Comparison of ENCODE assay signal across 8 cellular contexts in genomic region chr6:11042750-11043551, GRCh38. TPM values are rescaled to one million over a fixed set of nuclear protein-coding genes. Genes with fewer than 3 reads are reported as not detected.
DNase-seq lines count a peak whose midpoint lies in the region; ATAC-seq and TF ChIP-seq lines count a peak whose summit lies in the region.

No MANE protein-coding gene starts in this region.

- H3K4me3 Mint-ChIP-seq in CD4-positive, alpha-beta memory T cell, result peak overlapping the region; percentile 66 to 89 (median 80)
- peak overlapping the region; percentile 22 to 59 for H3K4me3 Mint-ChIP-seq in activated T-cell treated with anti-CD3 and anti-CD28 coated beads, Interleukin-2, amount 50 U/mL, for 72 hours
- peak overlapping the region; percentile 84 for H3K4me3 Mint-ChIP-seq in type B pancreatic cell

- peaks cover 0 to 5% of the 10 kb centered on the region in 2 donors for H3K36me3 Mint-ChIP-seq in CD4-positive, alpha-beta memory T cell
- peaks cover 4 to 8% of the 10 kb centered on the region in 2 donors for H3K36me3 Mint-ChIP-seq in activated T-cell treated with anti-CD3 and anti-CD28 coated beads, Interleukin-2, amount 50 U/mL, for 72 hours (ENCODE audit: insufficient read depth in 2 of 2)
- no peaks in the 10 kb centered on the region for H3K36me3 Mint-ChIP-seq in type B pancreatic cell

- H3K36me3 ChIP-seq in CD4-positive, alpha-beta memory T cell (ENCODE audit: insufficient read depth, low read length), result no peaks in the 10 kb centered on the region
- H3K36me3 ChIP-seq in iPS-15b (ENCODE audit: control insufficient read depth, insufficient read depth, low read length), result no peaks in the 10 kb centered on the region

- H3K9ac ChIP-seq in iPS-15b (ENCODE audit: low read depth, low read length), result no peak overlapping the region

- intact Hi-C loops in CD4-positive, alpha-beta memory T cell (cut with micrococcal nuclease), result no loop called here

- peak in 2 of 5 donors; percentile 1 to 4 for DNase-seq in CD4-positive, alpha-beta memory T cell
- DNase-seq in activated T-cell treated with anti-CD3 and anti-CD28 coated beads, Interleukin-2, amount 50 U/mL, for 72 hours, result no peak
- DNase-seq in type B pancreatic cell (ENCODE audit: extremely low spot score, unreplicated experiment) (no peak), NCI-H510A (lab: John Stamatoyannopoulos, UW) (no peak), mucosa of gallbladder (ENCODE audit: low spot score) (no peak), COLO829 (ENCODE audit: low spot score) (no peak)

- peak; percentile 17 for ATAC-seq in HG03442 (IDR thresholded peaks at IDR 0.05; ENCODE audit: unreplicated experiment)
- no peak for ATAC-seq in activated T-cell treated with anti-CD3 and anti-CD28 coated beads, Interleukin-2, amount 50 U/mL, for 72 hours (replicated peaks in 1 of 2)

- H3K27ac ChIP-seq in CD4-positive, alpha-beta memory T cell (ENCODE audit: low read depth, low read length), result no peak overlapping the region

- H3K4me1 ChIP-seq in CD4-positive, alpha-beta memory T cell (ENCODE audit: insufficient read depth, low read length), result peaks cover 5% of the 10 kb centered on the region
- H3K4me1 ChIP-seq in iPS-15b (ENCODE audit: control insufficient read depth, insufficient read depth, low read length), result no peaks in the 10 kb centered on the region

- H3K9me3 ChIP-seq in CD4-positive, alpha-beta memory T cell (ENCODE audit: control insufficient read depth in 1 of 2, low read length in 2 of 2), result no peaks in the 10 kb centered on the region
- H3K9me3 ChIP-seq in iPS-15b (ENCODE audit: control insufficient read depth, insufficient read depth, low read length), result no peaks in the 10 kb centered on the region

- peaks cover 9 to 13% (median 11%) of the 10 kb centered on the region in 4 donors for H3K4me1 Mint-ChIP-seq in CD4-positive, alpha-beta memory T cell
- peaks cover 10% of the 10 kb centered on the region for H3K4me1 Mint-ChIP-seq in activated T-cell treated with anti-CD3 and anti-CD28 coated beads, Interleukin-2, amount 50 U/mL, for 72 hours (ENCODE audit: low read depth)
- no peaks in the 10 kb centered on the region for H3K4me1 Mint-ChIP-seq in type B pancreatic cell (ENCODE audit: unreplicated experiment)

- H3K27me3 Mint-ChIP-seq in CD4-positive, alpha-beta memory T cell, result peaks cover 40 to 43% of the 10 kb centered on the region in 2 donors
- peaks cover 62% of the 10 kb centered on the region for H3K27me3 Mint-ChIP-seq in activated T-cell treated with anti-CD3 and anti-CD28 coated beads, Interleukin-2, amount 50 U/mL, for 72 hours (ENCODE audit: low read depth)
- H3K27me3 Mint-ChIP-seq in type B pancreatic cell, result peaks cover 65% of the 10 kb centered on the region

- peaks cover 9% of the 10 kb centered on the region for H3K27me3 ChIP-seq in CD4-positive, alpha-beta memory T cell (ENCODE audit: insufficient read depth, low read length)
- peaks cover 46% of the 10 kb centered on the region for H3K27me3 ChIP-seq in iPS-15b (ENCODE audit: control insufficient read depth, insufficient read depth, low read length)

- TF ChIP-seq CTCF in type B pancreatic cell (conservative IDR thresholded peaks at IDR 0.05), result no peak

- peak overlapping the region in 3 of 7 donors; percentile 7 to 71 (median 19) for H3K27ac Mint-ChIP-seq in CD4-positive, alpha-beta memory T cell
- H3K27ac Mint-ChIP-seq in activated T-cell treated with anti-CD3 and anti-CD28 coated beads, Interleukin-2, amount 50 U/mL, for 72 hours, result no peak overlapping the region
- peak overlapping the region; percentile 24 for H3K27ac Mint-ChIP-seq in type B pancreatic cell

- no peak overlapping the region for H3K4me3 ChIP-seq in CD4-positive, alpha-beta memory T cell (ENCODE audit: low read length in 2 of 2)
- H3K4me3 ChIP-seq in iPS-15b (ENCODE audit: low read depth, low read length), result peak overlapping the region; percentile 71

- CTCF ChIA-PET in CD4-positive, alpha-beta memory T cell (lab: Charles Lee; ENCODE audit: partially characterized antibody), result no interaction called here

- POLR2A ChIA-PET in CD4-positive, alpha-beta memory T cell (lab: Charles Lee; ENCODE audit: partially characterized antibody), result no interaction called here

- peaks cover 0 to 8% (median under 1%) of the 10 kb centered on the region in 8 donors for H3K9me3 Mint-ChIP-seq in CD4-positive, alpha-beta memory T cell
- no peaks in the 10 kb centered on the region for H3K9me3 Mint-ChIP-seq in activated T-cell treated with anti-CD3 and anti-CD28 coated beads, Interleukin-2, amount 50 U/mL, for 72 hours
- no peaks in the 10 kb centered on the region for H3K9me3 Mint-ChIP-seq in type B pancreatic cell

RNA-seq across cellular contexts. Expression of gene ELOVL2, which starts 1.2 kb away (rescaled TPM):
- total RNA-seq in CD4-positive, alpha-beta memory T cell, result not detected
- not detected for polyA plus RNA-seq in CD4-positive, alpha-beta memory T cell
- total RNA-seq in activated T-cell treated with anti-CD3 and anti-CD28 coated beads, Interleukin-2, amount 50 U/mL, for 72 hours, result under 1 TPM in 1 of 2 donors, not detected in 1; 0.07 TPM
- 2.2 and 3.8 TPM in 2 replicates for total RNA-seq in type B pancreatic cell (ENCODE audit: low replicate concordance)
- 0.81 TPM for total RNA-seq in mucosa of gallbladder

RNA-seq across cellular contexts. Expression of gene SMIM13, which starts 50.7 kb away (rescaled TPM):
- 1 to 10 TPM; 5.4 to 6.1 TPM for total RNA-seq in CD4-positive, alpha-beta memory T cell
- 1 to 10 TPM; 2.1 to 5.2 TPM for polyA plus RNA-seq in CD4-positive, alpha-beta memory T cell
- total RNA-seq in activated T-cell treated with anti-CD3 and anti-CD28 coated beads, Interleukin-2, amount 50 U/mL, for 72 hours, result 1 to 10 TPM; 9.1 to 9.9 TPM
- 13.9 and 15.1 TPM in 2 replicates for total RNA-seq in type B pancreatic cell (ENCODE audit: low replicate concordance)
- total RNA-seq in mucosa of gallbladder, result 9.2 TPM
